Comparison of ENCODE assay signal across 14 cellular contexts in genomic region chr2:1726558-1726957, GRCh38.
"Had no signal": no experiment of that assay in that cellular context is flagged by ENCODE, and none has a peak within 500 bp of the region (broad histone marks: within the 10 kb centered on the region; RNA-seq: fewer than 3 reads in every experiment).

No MANE protein-coding gene starts in this region.

- H3K9ac ChIP-seq: parathyroid adenoma had no signal

- H3K4me3 ChIP-seq: dorsolateral prefrontal cortex, smooth muscle cell had no signal

- H3K27me3 Mint-ChIP-seq: activated CD4-positive, alpha-beta T cell treated with anti-CD3 and anti-CD28 coated beads for 36 hours; activated CD8-positive, alpha-beta T cell treated with anti-CD3 and anti-CD28 coated beads for 36 hours; central memory CD8-positive, alpha-beta T cell had no signal

- H3K36me3 Mint-ChIP-seq: stimulated activated effector memory CD8-positive, alpha-beta T cell treated with anti-CD3 and anti-CD28 coated beads, Interleukin-12 subunit alpha, Interleukin-12 subunit beta, amount 100 ng/mL, for 72 hours had no signal

- H3K4me2 ChIP-seq: smooth muscle cell had no signal

- H3K4me3 Mint-ChIP-seq: activated CD4-positive, alpha-beta T cell treated with anti-CD3 and anti-CD28 coated beads for 36 hours; activated CD8-positive, alpha-beta T cell treated with anti-CD3 and anti-CD28 coated beads for 36 hours; activated T-helper 1 cell treated with anti-CD3 and anti-CD28 coated beads, Interleukin-12 subunit alpha, Interleukin-12 subunit beta, Interleukin-2, Interleukin-4 antibody, amounts not matched to agents 30 ng/mL and 10 ng/mL and 1 ng/mL, durations not matched to agents 14 hours and 24 hours and 36 hours; central memory CD8-positive, alpha-beta T cell; stimulated activated effector memory CD8-positive, alpha-beta T cell treated with anti-CD3 and anti-CD28 coated beads, Interleukin-12 subunit alpha, Interleukin-12 subunit beta, amount 100 ng/mL, for 72 hours had no signal

- H3K36me3 ChIP-seq: tibial artery had no signal

- H3K4me1 Mint-ChIP-seq: activated CD4-positive, alpha-beta T cell treated with anti-CD3 and anti-CD28 coated beads for 36 hours; central memory CD8-positive, alpha-beta T cell; stimulated activated effector memory CD8-positive, alpha-beta T cell treated with anti-CD3 and anti-CD28 coated beads, Interleukin-12 subunit alpha, Interleukin-12 subunit beta, amount 100 ng/mL, for 72 hours had no signal

- H3K27ac Mint-ChIP-seq: activated CD4-positive, alpha-beta T cell treated with anti-CD3 and anti-CD28 coated beads for 36 hours; activated CD8-positive, alpha-beta T cell treated with anti-CD3 and anti-CD28 coated beads for 36 hours; activated T-helper 1 cell treated with anti-CD3 and anti-CD28 coated beads, Interleukin-12 subunit alpha, Interleukin-12 subunit beta, Interleukin-2, Interleukin-4 antibody, amounts not matched to agents 30 ng/mL and 10 ng/mL and 1 ng/mL, durations not matched to agents 14 hours and 24 hours and 36 hours; stimulated activated effector memory CD8-positive, alpha-beta T cell treated with anti-CD3 and anti-CD28 coated beads, Interleukin-12 subunit alpha, Interleukin-12 subunit beta, amount 100 ng/mL, for 72 hours had no signal

- H3K9me3 Mint-ChIP-seq: activated CD8-positive, alpha-beta T cell treated with anti-CD3 and anti-CD28 coated beads for 36 hours; activated T-helper 1 cell treated with anti-CD3 and anti-CD28 coated beads, Interleukin-12 subunit alpha, Interleukin-12 subunit beta, Interleukin-2, Interleukin-4 antibody, amounts not matched to agents 30 ng/mL and 10 ng/mL and 1 ng/mL, durations not matched to agents 14 hours and 24 hours and 36 hours; central memory CD8-positive, alpha-beta T cell; stimulated activated effector memory CD8-positive, alpha-beta T cell treated with anti-CD3 and anti-CD28 coated beads, Interleukin-12 subunit alpha, Interleukin-12 subunit beta, amount 100 ng/mL, for 72 hours had no signal

- DNase-seq: activated CD4-positive, alpha-beta T cell treated with anti-CD3 and anti-CD28 coated beads for 36 hours; activated CD8-positive, alpha-beta memory T cell treated with anti-CD3 and anti-CD28 coated beads, Interleukin-2, amount 50 U/mL, for 4 hours; activated CD8-positive, alpha-beta T cell treated with anti-CD3 and anti-CD28 coated beads for 36 hours; activated naive CD4-positive, alpha-beta T cell treated with Interleukin-2 at 50 U/mL for 16 hours; left ventricle myocardium superior; SIG-M5 had no signal

- H3K9me3 ChIP-seq: tibial artery had no signal

- H3K27me3 ChIP-seq: tibial artery had no signal

- ATAC-seq: activated CD4-positive, alpha-beta T cell treated with anti-CD3 and anti-CD28 coated beads for 36 hours; activated CD8-positive, alpha-beta T cell treated with anti-CD3 and anti-CD28 coated beads for 36 hours; esophagus mucosa; stimulated activated effector memory CD8-positive, alpha-beta T cell treated with anti-CD3 and anti-CD28 coated beads, Interleukin-12 subunit alpha, Interleukin-12 subunit beta, amount 100 ng/mL, for 72 hours had no signal

- H3K27ac ChIP-seq: dorsolateral prefrontal cortex, parathyroid adenoma had no signal

- H2AFZ ChIP-seq: parathyroid adenoma had no signal
